ENCODE assay signal across 26 cellular contexts in genomic region chr1:3217096-3217724, GRCh38.
DNase-seq lines count a peak whose midpoint lies in the region; ATAC-seq, FAIRE-seq and TF ChIP-seq lines count a peak whose summit lies in the region.
"Had no signal": no experiment of that assay in that cellular context is flagged by ENCODE, and none has a peak within 500 bp of the region (broad histone marks: within the 10 kb centered on the region; RNA-seq: fewer than 3 reads in every experiment).

No MANE protein-coding gene starts in this region.

- peak overlapping the region; percentile 3 to 40 for H3K4me3 ChIP-seq in ascending aorta
- H3K4me3 ChIP-seq in hepatocyte = no peak overlapping the region
- peak overlapping the region; percentile 24 for H3K4me3 ChIP-seq in rectal smooth muscle tissue (ENCODE audit: low read length)
- H3K4me3 ChIP-seq in upper lobe of right lung = no peak overlapping the region
- H3K4me3 ChIP-seq in MM.1S (ENCODE audit: low read length) = no peak overlapping the region
- no peak overlapping the region for H3K4me3 ChIP-seq in CD8-positive, alpha-beta T cell (ENCODE audit: low read depth, low read length)
- H3K4me3 ChIP-seq: colonic mucosa, HAP-1 had no signal

- peak overlapping the region; percentile 37 for H3K4me2 ChIP-seq in hepatocyte
- no peak overlapping the region for H3K4me2 ChIP-seq in MM.1S (ENCODE audit: low read depth, low read length)

- H4K20me1 ChIP-seq in hepatocyte (ENCODE audit: insufficient read depth, poor library complexity, severe bottlenecking) (no peaks in the 10 kb centered on the region), MM.1S (ENCODE audit: insufficient read depth, low read length) (no peaks in the 10 kb centered on the region)

- POLR2A ChIA-PET in CD8-positive, alpha-beta T cell (lab: Charles Lee) = no interaction called here

- no peak overlapping the region for H3K4me3 Mint-ChIP-seq in CD8-positive, alpha-beta T cell
- H3K4me3 Mint-ChIP-seq: activated CD4-positive, alpha-beta T cell treated with anti-CD3 and anti-CD28 coated beads, Interleukin-2, amount 10 ng/mL, durations not matched to agents 24 days and 14 days; activated T-cell treated with anti-CD3 and anti-CD28 coated beads, Interleukin-2, amount 50 U/mL, for 72 hours; CD4-positive, CD25-positive, alpha-beta regulatory T cell; natural killer cell treated with Interleukin-12 subunit alpha and Interleukin-12 subunit beta and Interleukin-15 and Interleukin-18, amount 100 ng/mL, for 72 hours; T-helper 1 cell treated with Interleukin-12 subunit alpha and Interleukin-12 subunit beta and Interleukin-4 antibody, amounts not matched to agents 30 μg/mL and 1 μg/mL, for 36 hours had no signal

- TF ChIP-seq CTCF in ascending aorta (IDR thresholded peaks at IDR 0.05) (no peak), hepatocyte (IDR thresholded peaks at IDR 0.05; ENCODE audit: poor library complexity) (no peak), upper lobe of right lung (IDR thresholded peaks at IDR 0.05) (no peak), MM.1S (IDR thresholded peaks at IDR 0.05; ENCODE audit: low read length) (no peak), D721Med (IDR thresholded peaks at IDR 0.05; ENCODE audit: insufficient read depth, missing control alignments) (no peak)
- no peak for TF ChIP-seq CTCF in CD8-positive, alpha-beta T cell (IDR thresholded peaks at IDR 0.05)

- H3K9me3 ChIP-seq in ascending aorta = no peaks in the 10 kb centered on the region
- no peaks in the 10 kb centered on the region for H3K9me3 ChIP-seq in hepatocyte (ENCODE audit: low read depth)
- H3K9me3 ChIP-seq in upper lobe of right lung = no peaks in the 10 kb centered on the region
- H3K9me3 ChIP-seq in MM.1S (replicated peaks; ENCODE audit: insufficient read depth, low read length) = no peaks in the 10 kb centered on the region
- no peaks in the 10 kb centered on the region for H3K9me3 ChIP-seq in CD8-positive, alpha-beta T cell (ENCODE audit: low read length)
- H3K9me3 ChIP-seq: colonic mucosa, HAP-1 had no signal

- ATAC-seq in upper lobe of right lung = peak; percentile 14
- ATAC-seq in CD8-positive, alpha-beta T cell = no peak
- ATAC-seq: activated T-cell treated with anti-CD3 and anti-CD28 coated beads, Interleukin-2, amount 50 U/mL, for 72 hours; left cardiac atrium; stimulated activated naive CD8-positive, alpha-beta T cell treated with anti-CD3 and anti-CD28 coated beads, Interleukin-15, Interleukin-2, amounts not matched to agents 100 U/mL and 50 U/mL, for 24 hours had no signal

- no peaks in the 10 kb centered on the region for H3K36me3 Mint-ChIP-seq in CD8-positive, alpha-beta T cell
- H3K36me3 Mint-ChIP-seq: CD4-positive, CD25-positive, alpha-beta regulatory T cell; natural killer cell treated with Interleukin-12 subunit alpha and Interleukin-12 subunit beta and Interleukin-15 and Interleukin-18, amount 100 ng/mL, for 72 hours had no signal

- 81% methylated on average over 26 of the region's 26 CpGs for WGBS in hepatocyte (ENCODE audit: low lambda C conversion rate, missing lambda C conversion rate)

- H3K27me3 ChIP-seq in ascending aorta (no peaks in the 10 kb centered on the region), hepatocyte (no peaks in the 10 kb centered on the region), rectal smooth muscle tissue (ENCODE audit: control insufficient read depth, insufficient read depth, low read length) (peaks cover 13% of the 10 kb centered on the region), upper lobe of right lung (no peaks in the 10 kb centered on the region), MM.1S (replicated peaks; ENCODE audit: insufficient read depth, low read length) (peaks cover 97% of the 10 kb centered on the region)
- no peaks in the 10 kb centered on the region for H3K27me3 ChIP-seq in CD8-positive, alpha-beta T cell (ENCODE audit: insufficient read depth, low read length)
- H3K27me3 ChIP-seq: colonic mucosa had no signal

- H3K9ac ChIP-seq in rectal smooth muscle tissue (ENCODE audit: low read length) (no peak overlapping the region), MM.1S (ENCODE audit: low read length) (no peak overlapping the region)

- H3K36me3 ChIP-seq in ascending aorta (no peaks in the 10 kb centered on the region), hepatocyte (replicated peaks; ENCODE audit: insufficient read depth, low read depth) (no peaks in the 10 kb centered on the region), rectal smooth muscle tissue (ENCODE audit: control insufficient read depth, insufficient read depth, low read length) (no peaks in the 10 kb centered on the region), upper lobe of right lung (no peaks in the 10 kb centered on the region), MM.1S (replicated peaks; ENCODE audit: insufficient read depth, low read length) (no peaks in the 10 kb centered on the region)
- no peaks in the 10 kb centered on the region for H3K36me3 ChIP-seq in CD8-positive, alpha-beta T cell (ENCODE audit: insufficient read depth, low read length)
- H3K36me3 ChIP-seq: colonic mucosa, HAP-1 had no signal

- no peak overlapping the region for H2AFZ ChIP-seq in hepatocyte
- no peak overlapping the region for H2AFZ ChIP-seq in MM.1S (ENCODE audit: low read length)

- intact Hi-C loops in ascending aorta (cut with DNase I) = loop anchor here (5.0 kb wide), 1 partner anchor 205 kb away; no protein-coding TSS in a partner anchor
- intact Hi-C loops in upper lobe of right lung (cut with DNase I) = no loop called here
- intact Hi-C loops in CD8-positive, alpha-beta T cell (cut with DNase I, micrococcal nuclease) = no loop called here

- H3K27me3 Mint-ChIP-seq in CD8-positive, alpha-beta T cell (ENCODE audit: low read depth) = peaks cover 2% of the 10 kb centered on the region
- H3K27me3 Mint-ChIP-seq: activated CD4-positive, alpha-beta T cell treated with anti-CD3 and anti-CD28 coated beads, Interleukin-2, amount 10 ng/mL, durations not matched to agents 24 days and 14 days; CD4-positive, CD25-positive, alpha-beta regulatory T cell; natural killer cell treated with Interleukin-12 subunit alpha and Interleukin-12 subunit beta and Interleukin-15 and Interleukin-18, amount 100 ng/mL, for 72 hours had no signal

- H3K9me3 Mint-ChIP-seq in CD8-positive, alpha-beta T cell = no peaks in the 10 kb centered on the region
- H3K9me3 Mint-ChIP-seq: activated CD4-positive, alpha-beta T cell treated with anti-CD3 and anti-CD28 coated beads, Interleukin-2, amount 10 ng/mL, durations not matched to agents 24 days and 14 days; activated T-cell treated with anti-CD3 and anti-CD28 coated beads, Interleukin-2, amount 50 U/mL, for 72 hours; natural killer cell treated with Interleukin-12 subunit alpha and Interleukin-12 subunit beta and Interleukin-15 and Interleukin-18, amount 100 ng/mL, for 72 hours; T-helper 1 cell treated with Interleukin-12 subunit alpha and Interleukin-12 subunit beta and Interleukin-4 antibody, amounts not matched to agents 30 μg/mL and 1 μg/mL, for 36 hours had no signal

- H3K27ac Mint-ChIP-seq in CD8-positive, alpha-beta T cell = no peak overlapping the region
- H3K27ac Mint-ChIP-seq: activated CD4-positive, alpha-beta T cell treated with anti-CD3 and anti-CD28 coated beads, Interleukin-2, amount 10 ng/mL, durations not matched to agents 24 days and 14 days; activated T-cell treated with anti-CD3 and anti-CD28 coated beads, Interleukin-2, amount 50 U/mL, for 72 hours; natural killer cell treated with Interleukin-12 subunit alpha and Interleukin-12 subunit beta and Interleukin-15 and Interleukin-18, amount 100 ng/mL, for 72 hours; T-helper 1 cell treated with Interleukin-12 subunit alpha and Interleukin-12 subunit beta and Interleukin-4 antibody, amounts not matched to agents 30 μg/mL and 1 μg/mL, for 36 hours had no signal

- H3K9me2 ChIP-seq in hepatocyte (replicated peaks; ENCODE audit: insufficient read depth) (no peaks in the 10 kb centered on the region), MM.1S (replicated peaks; ENCODE audit: insufficient read depth, low read length) (no peaks in the 10 kb centered on the region)

- DNase-seq in ascending aorta (ENCODE audit: low spot score in 2 of 2) = no peak
- no peak for DNase-seq in hepatocyte (ENCODE audit: low spot score)
- no peak for DNase-seq in upper lobe of right lung
- no peak for DNase-seq in stimulated activated naive CD4-positive, alpha-beta T cell (lab: John Stamatoyannopoulos, UW)
- DNase-seq in MM.1S = no peak
- no peak for DNase-seq in D721Med (ENCODE audit: insufficient read length, low spot score)
- DNase-seq in CD8-positive, alpha-beta T cell = no peak
- DNase-seq: activated CD4-positive, alpha-beta T cell treated with anti-CD3 and anti-CD28 coated beads, Interleukin-2, amount 10 ng/mL, durations not matched to agents 24 days and 14 days; activated naive CD4-positive, alpha-beta T cell treated with anti-CD3 and anti-CD28 coated beads, Interleukin-2, amount 50 U/mL, for 16 hours; activated T-cell treated with anti-CD3 and anti-CD28 coated beads, Interleukin-2, amount 50 U/mL, for 72 hours; CD4-positive, CD25-positive, alpha-beta regulatory T cell; colonic mucosa; DMS 273 treated with DMSO at 0.1 percent for 48 hours; left cardiac atrium; midbrain; NCI-H1436; NCI-H526; small intestine; stimulated activated CD4-positive, alpha-beta T cell treated with anti-CD3 and anti-CD28 coated beads, Interleukin-2, amount 100 ng/mL, for 24 hours; stimulated activated naive CD8-positive, alpha-beta T cell treated with anti-CD3 and anti-CD28 coated beads, Interleukin-15, Interleukin-2, amounts not matched to agents 100 U/mL and 50 U/mL, for 24 hours had no signal

- H3K4me1 ChIP-seq in ascending aorta = peaks cover 29 to 64% of the 10 kb centered on the region in 2 donors
- H3K4me1 ChIP-seq in hepatocyte (ENCODE audit: insufficient read depth) = peaks cover 47% of the 10 kb centered on the region
- H3K4me1 ChIP-seq in rectal smooth muscle tissue (ENCODE audit: control insufficient read depth, insufficient read depth, low read length) = peaks cover 15% of the 10 kb centered on the region
- peaks cover 8% of the 10 kb centered on the region for H3K4me1 ChIP-seq in upper lobe of right lung
- no peaks in the 10 kb centered on the region for H3K4me1 ChIP-seq in MM.1S (ENCODE audit: low read length)
- H3K4me1 ChIP-seq in CD8-positive, alpha-beta T cell (ENCODE audit: insufficient read depth, low read length) = no peaks in the 10 kb centered on the region

- CTCF ChIA-PET in CD8-positive, alpha-beta T cell (lab: Charles Lee) = no interaction called here

- no peaks in the 10 kb centered on the region for H3F3A ChIP-seq in MM.1S (ENCODE audit: insufficient read depth, low read length)

- H3K27ac ChIP-seq in ascending aorta (peak overlapping the region; percentile 80 to 85), hepatocyte (peak overlapping the region; percentile 97), rectal smooth muscle tissue (ENCODE audit: low read depth, low read length) (no peak overlapping the region), upper lobe of right lung (no peak overlapping the region), MM.1S (ENCODE audit: low read length) (no peak overlapping the region)
- H3K27ac ChIP-seq in CD8-positive, alpha-beta T cell (ENCODE audit: low read depth, low read length) = no peak overlapping the region
- H3K27ac ChIP-seq: colonic mucosa had no signal

- H3K4me1 Mint-ChIP-seq in CD8-positive, alpha-beta T cell (ENCODE audit: low read depth) = no peaks in the 10 kb centered on the region
- H3K4me1 Mint-ChIP-seq: activated CD4-positive, alpha-beta T cell treated with anti-CD3 and anti-CD28 coated beads, Interleukin-2, amount 10 ng/mL, durations not matched to agents 24 days and 14 days; CD4-positive, CD25-positive, alpha-beta regulatory T cell had no signal

- H3K79me2 ChIP-seq in hepatocyte (no peaks in the 10 kb centered on the region), MM.1S (ENCODE audit: low read length) (no peaks in the 10 kb centered on the region)

- no peak for FAIRE-seq in D721Med (lab: Jason Lieb, UNC)
- FAIRE-seq: endometrium, G401.6, small intestine had no signal

Comparison
In these comparisons a context has a peak if more than half of its experiments do, and no peak if none do; other contexts are left out.
1. H3K27ac ChIP-seq: peak in ascending aorta (2 of 2) and hepatocyte (single experiment); none in rectal smooth muscle tissue (single experiment), upper lobe of right lung (single experiment), MM.1S (single experiment) and CD8-positive, alpha-beta T cell (single experiment).
2. H3K4me3 ChIP-seq: peak in ascending aorta (2 of 2) and rectal smooth muscle tissue (single experiment); none in hepatocyte (single experiment), upper lobe of right lung (single experiment), MM.1S (single experiment) and CD8-positive, alpha-beta T cell (single experiment).